In genomic region chr6:152143359-152143758, GRCh38 we compare ENCODE assay signal across 22 cellular contexts.
"Had no signal": no experiment of that assay in that cellular context is flagged by ENCODE, and none has a peak within 500 bp of the region (broad histone marks: within the 10 kb centered on the region; RNA-seq: fewer than 3 reads in every experiment).

No MANE protein-coding gene starts in this region.

- H3K27ac ChIP-seq: epithelial cell of prostate, esophagus muscularis mucosa, neutrophil, right atrium auricular region, tibial nerve had no signal

- H3K4me3 Mint-ChIP-seq: dendritic cell treated with granulocyte-macrophage colony-stimulating factor and Interleukin-4, amounts not matched to agents 40 ng/mL and 50 ng/mL, for 4 days; effector memory CD8-positive, alpha-beta T cell; immature natural killer cell; naive B cell; nephron progenitor cell; stimulated activated naive CD8-positive, alpha-beta T cell treated with anti-CD3 and anti-CD28 coated beads, Interleukin-15, Interleukin-2, amounts not matched to agents 100 ng/mL and 50 ng/mL, for 24 hours had no signal

- DNase-seq: cerebellar nuclear complex; effector memory CD8-positive, alpha-beta T cell; gastrocnemius medialis; immature natural killer cell; left cardiac atrium; left ventricle myocardium superior; mesendoderm; naive B cell; nephron progenitor cell; posterior cingulate gyrus; small intestine; stimulated activated CD4-positive, alpha-beta T cell treated with anti-CD3 and anti-CD28 coated beads, Interleukin-12 subunit alpha, Interleukin-12 subunit beta, amount 100 ng/mL, for 4 hours had no signal

- H3K27me3 ChIP-seq: esophagus muscularis mucosa, gastrocnemius medialis, neutrophil, right atrium auricular region, tibial nerve had no signal

- H3K4me1 Mint-ChIP-seq: immature natural killer cell had no signal

- H3K9me3 ChIP-seq: esophagus muscularis mucosa, gastrocnemius medialis, neutrophil, right atrium auricular region, tibial nerve had no signal

- ATAC-seq: effector memory CD8-positive, alpha-beta T cell; gastrocnemius medialis; left cardiac atrium; left ventricle myocardium superior had no signal

- H3K4me3 ChIP-seq: esophagus muscularis mucosa, gastrocnemius medialis, lung, right atrium auricular region, tibial nerve had no signal

- H3K27ac Mint-ChIP-seq: dendritic cell treated with granulocyte-macrophage colony-stimulating factor and Interleukin-4, amounts not matched to agents 40 ng/mL and 50 ng/mL, for 4 days; nephron progenitor cell; stimulated activated naive CD8-positive, alpha-beta T cell treated with anti-CD3 and anti-CD28 coated beads, Interleukin-15, Interleukin-2, amounts not matched to agents 100 ng/mL and 50 ng/mL, for 24 hours had no signal

- H3K9me3 Mint-ChIP-seq: dendritic cell treated with granulocyte-macrophage colony-stimulating factor and Interleukin-4, amounts not matched to agents 40 ng/mL and 50 ng/mL, for 4 days; effector memory CD8-positive, alpha-beta T cell; immature natural killer cell; naive B cell; nephron progenitor cell; stimulated activated naive CD8-positive, alpha-beta T cell treated with anti-CD3 and anti-CD28 coated beads, Interleukin-15, Interleukin-2, amounts not matched to agents 100 ng/mL and 50 ng/mL, for 24 hours had no signal

- H3K27me3 Mint-ChIP-seq: dendritic cell treated with granulocyte-macrophage colony-stimulating factor and Interleukin-4, amounts not matched to agents 40 ng/mL and 50 ng/mL, for 4 days; effector memory CD8-positive, alpha-beta T cell; naive B cell; stimulated activated naive CD8-positive, alpha-beta T cell treated with anti-CD3 and anti-CD28 coated beads, Interleukin-15, Interleukin-2, amounts not matched to agents 100 ng/mL and 50 ng/mL, for 24 hours had no signal

- FAIRE-seq: colon, keratinocyte, small intestine had no signal
